In the genomic region with DNA sequence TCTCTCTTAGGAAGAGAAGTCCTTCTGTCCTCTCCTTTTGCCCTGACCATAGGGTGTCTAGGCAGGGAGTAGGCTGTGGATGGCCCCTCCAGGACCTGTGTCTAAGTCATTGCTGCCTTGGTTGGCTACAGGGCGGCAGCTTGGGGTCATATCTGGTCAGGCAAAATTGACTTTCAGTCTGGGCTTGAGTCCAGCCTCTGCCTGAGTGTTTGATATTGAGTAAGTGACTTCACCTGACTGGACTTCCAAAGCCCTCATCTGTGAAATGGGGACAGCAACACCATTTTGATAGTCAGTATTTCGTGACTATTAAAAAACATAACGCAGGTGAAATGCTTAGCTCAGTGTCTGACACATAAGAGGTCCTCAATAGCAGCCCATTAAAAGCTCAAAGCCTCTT, we compare ENCODE assay signal across 2 cellular contexts.
A peak's percentile ranks its signal among the peaks of the same experiment; 100 is the strongest.
TF ChIP-seq lines count a peak whose summit lies in the region.

No MANE protein-coding gene starts in this region.

TF ChIP-seq in HCT116, 20 proteins besides CTCF, POLR2A, EP300 and RAD21:
- TF ChIP-seq EZH2 (IDR thresholded peaks at IDR 0.05) (no peak), CEBPB (IDR thresholded peaks at IDR 0.05; ENCODE audit: low read depth) (0 out of 2 replicates have a peak, but pooled peaks have one; percentile 31)
TF ChIP-seq in HCT116: peak in this region for 1.

TF ChIP-seq in HepG2, 621 proteins besides CTCF, POLR2A, EP300 and RAD21 (continues in another document):
- TF ChIP-seq RXRB (CRISPR knock-in tag; IDR thresholded peaks at IDR 0.05; ENCODE audit: borderline replicate concordance) (peak; percentile 44; the same call in 1 of the 2 replicates), ESRRA (CRISPR knock-in tag; IDR thresholded peaks at IDR 0.05; ENCODE audit: low read depth) (no peak), NCOA2 (CRISPR knock-in tag; IDR thresholded peaks at IDR 0.05) (no peak), ZNF629 (CRISPR knock-in tag; conservative IDR thresholded peaks at IDR 0.05) (peak; percentile 96), NFRKB (IDR thresholded peaks at IDR 0.05) (no peak), ZFAT (CRISPR knock-in tag; conservative IDR thresholded peaks at IDR 0.05) (no peak), RCOR2 (CRISPR knock-in tag; IDR thresholded peaks at IDR 0.05) (0 out of 2 replicates have a peak, but pooled peaks have one; percentile 21), ZMYM3 (CRISPR knock-in tag; IDR thresholded peaks at IDR 0.05) (peak; percentile 66), ZNF343 (CRISPR knock-in tag; IDR thresholded peaks at IDR 0.05) (no peak), FOXO1 (CRISPR knock-in tag; IDR thresholded peaks at IDR 0.05) (no peak), ZNF749 (CRISPR knock-in tag; IDR thresholded peaks at IDR 0.05; ENCODE audit: borderline replicate concordance) (no peak), ZNF761 (CRISPR knock-in tag; conservative IDR thresholded peaks at IDR 0.05) (no peak), ZZZ3 (CRISPR knock-in tag; IDR thresholded peaks at IDR 0.05; ENCODE audit: borderline replicate concordance) (no peak), CEBPB (IDR thresholded peaks at IDR 0.05; ENCODE audit: borderline replicate concordance, low read depth, low read length) (peak; percentile 95), KDM1A (CRISPR knock-in tag; IDR thresholded peaks at IDR 0.05) (peak; percentile 77; the same call in 1 of the 2 replicates), DPF2 (CRISPR knock-in tag; IDR thresholded peaks at IDR 0.05; ENCODE audit: borderline replicate concordance, low read depth) (no peak), JARID2 (CRISPR knock-in tag; IDR thresholded peaks at IDR 0.05; ENCODE audit: insufficient replicate concordance) (no peak), ZNF30 (CRISPR knock-in tag; IDR thresholded peaks at IDR 0.05) (no peak), MAFG (CRISPR knock-in tag; IDR thresholded peaks at IDR 0.05) (no peak), RARA (CRISPR knock-in tag; IDR thresholded peaks at IDR 0.05) (0 out of 2 replicates have a peak, but pooled peaks have one; percentile 12), PHF5A (CRISPR knock-in tag; IDR thresholded peaks at IDR 0.05; ENCODE audit: low read depth, unreplicated experiment) (no peak), CBX5 (CRISPR knock-in tag; IDR thresholded peaks at IDR 0.05; ENCODE audit: borderline replicate concordance) (no peak), NCOR1 (IDR thresholded peaks at IDR 0.05; ENCODE audit: borderline replicate concordance, low read length) (no peak)
- TF ChIP-seq, protein P1, sequence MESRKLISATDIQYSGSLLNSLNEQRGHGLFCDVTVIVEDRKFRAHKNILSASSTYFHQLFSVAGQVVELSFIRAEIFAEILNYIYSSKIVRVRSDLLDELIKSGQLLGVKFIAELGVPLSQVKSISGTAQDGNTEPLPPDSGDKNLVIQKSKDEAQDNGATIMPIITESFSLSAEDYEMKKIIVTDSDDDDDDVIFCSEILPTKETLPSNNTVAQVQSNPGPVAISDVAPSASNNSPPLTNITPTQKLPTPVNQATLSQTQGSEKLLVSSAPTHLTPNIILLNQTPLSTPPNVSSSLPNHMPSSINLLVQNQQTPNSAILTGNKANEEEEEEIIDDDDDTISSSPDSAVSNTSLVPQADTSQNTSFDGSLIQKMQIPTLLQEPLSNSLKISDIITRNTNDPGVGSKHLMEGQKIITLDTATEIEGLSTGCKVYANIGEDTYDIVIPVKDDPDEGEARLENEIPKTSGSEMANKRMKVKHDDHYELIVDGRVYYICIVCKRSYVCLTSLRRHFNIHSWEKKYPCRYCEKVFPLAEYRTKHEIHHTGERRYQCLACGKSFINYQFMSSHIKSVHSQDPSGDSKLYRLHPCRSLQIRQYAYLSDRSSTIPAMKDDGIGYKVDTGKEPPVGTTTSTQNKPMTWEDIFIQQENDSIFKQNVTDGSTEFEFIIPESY (CRISPR knock-in tag; IDR thresholded peaks at IDR 0.05): no peak
- TF ChIP-seq, protein P2, sequence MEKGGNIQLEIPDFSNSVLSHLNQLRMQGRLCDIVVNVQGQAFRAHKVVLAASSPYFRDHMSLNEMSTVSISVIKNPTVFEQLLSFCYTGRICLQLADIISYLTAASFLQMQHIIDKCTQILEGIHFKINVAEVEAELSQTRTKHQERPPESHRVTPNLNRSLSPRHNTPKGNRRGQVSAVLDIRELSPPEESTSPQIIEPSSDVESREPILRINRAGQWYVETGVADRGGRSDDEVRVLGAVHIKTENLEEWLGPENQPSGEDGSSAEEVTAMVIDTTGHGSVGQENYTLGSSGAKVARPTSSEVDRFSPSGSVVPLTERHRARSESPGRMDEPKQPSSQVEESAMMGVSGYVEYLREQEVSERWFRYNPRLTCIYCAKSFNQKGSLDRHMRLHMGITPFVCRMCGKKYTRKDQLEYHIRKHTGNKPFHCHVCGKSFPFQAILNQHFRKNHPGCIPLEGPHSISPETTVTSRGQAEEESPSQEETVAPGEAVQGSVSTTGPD (CRISPR knock-in tag; IDR thresholded peaks at IDR 0.05): no peak
- TF ChIP-seq, protein P3, sequence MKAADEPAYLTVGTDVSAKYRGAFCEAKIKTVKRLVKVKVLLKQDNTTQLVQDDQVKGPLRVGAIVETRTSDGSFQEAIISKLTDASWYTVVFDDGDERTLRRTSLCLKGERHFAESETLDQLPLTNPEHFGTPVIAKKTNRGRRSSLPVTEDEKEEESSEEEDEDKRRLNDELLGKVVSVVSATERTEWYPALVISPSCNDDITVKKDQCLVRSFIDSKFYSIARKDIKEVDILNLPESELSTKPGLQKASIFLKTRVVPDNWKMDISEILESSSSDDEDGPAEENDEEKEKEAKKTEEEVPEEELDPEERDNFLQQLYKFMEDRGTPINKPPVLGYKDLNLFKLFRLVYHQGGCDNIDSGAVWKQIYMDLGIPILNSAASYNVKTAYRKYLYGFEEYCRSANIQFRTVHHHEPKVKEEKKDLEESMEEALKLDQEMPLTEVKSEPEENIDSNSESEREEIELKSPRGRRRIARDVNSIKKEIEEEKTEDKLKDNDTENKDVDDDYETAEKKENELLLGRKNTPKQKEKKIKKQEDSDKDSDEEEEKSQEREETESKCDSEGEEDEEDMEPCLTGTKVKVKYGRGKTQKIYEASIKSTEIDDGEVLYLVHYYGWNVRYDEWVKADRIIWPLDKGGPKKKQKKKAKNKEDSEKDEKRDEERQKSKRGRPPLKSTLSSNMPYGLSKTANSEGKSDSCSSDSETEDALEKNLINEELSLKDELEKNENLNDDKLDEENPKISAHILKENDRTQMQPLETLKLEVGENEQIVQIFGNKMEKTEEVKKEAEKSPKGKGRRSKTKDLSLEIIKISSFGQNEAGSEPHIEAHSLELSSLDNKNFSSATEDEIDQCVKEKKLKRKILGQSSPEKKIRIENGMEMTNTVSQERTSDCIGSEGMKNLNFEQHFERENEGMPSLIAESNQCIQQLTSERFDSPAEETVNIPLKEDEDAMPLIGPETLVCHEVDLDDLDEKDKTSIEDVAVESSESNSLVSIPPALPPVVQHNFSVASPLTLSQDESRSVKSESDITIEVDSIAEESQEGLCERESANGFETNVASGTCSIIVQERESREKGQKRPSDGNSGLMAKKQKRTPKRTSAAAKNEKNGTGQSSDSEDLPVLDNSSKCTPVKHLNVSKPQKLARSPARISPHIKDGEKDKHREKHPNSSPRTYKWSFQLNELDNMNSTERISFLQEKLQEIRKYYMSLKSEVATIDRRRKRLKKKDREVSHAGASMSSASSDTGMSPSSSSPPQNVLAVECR (CRISPR knock-in tag; IDR thresholded peaks at IDR 0.05; ENCODE audit: borderline replicate concordance): no peak
- TF ChIP-seq, protein P4, sequence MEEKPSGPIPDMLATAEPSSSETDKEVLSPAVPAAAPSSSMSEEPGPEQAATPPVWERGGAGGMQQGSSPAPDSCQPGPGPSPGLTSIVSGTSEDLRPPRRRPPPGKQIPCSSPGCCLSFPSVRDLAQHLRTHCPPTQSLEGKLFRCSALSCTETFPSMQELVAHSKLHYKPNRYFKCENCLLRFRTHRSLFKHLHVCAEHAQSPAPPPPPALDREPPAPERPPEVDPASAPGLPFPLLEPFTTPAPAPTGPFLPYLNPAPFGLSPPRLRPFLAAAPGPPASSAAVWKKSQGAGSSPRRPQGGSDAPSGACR (CRISPR knock-in tag; IDR thresholded peaks at IDR 0.05): no peak
- TF ChIP-seq, protein P5, sequence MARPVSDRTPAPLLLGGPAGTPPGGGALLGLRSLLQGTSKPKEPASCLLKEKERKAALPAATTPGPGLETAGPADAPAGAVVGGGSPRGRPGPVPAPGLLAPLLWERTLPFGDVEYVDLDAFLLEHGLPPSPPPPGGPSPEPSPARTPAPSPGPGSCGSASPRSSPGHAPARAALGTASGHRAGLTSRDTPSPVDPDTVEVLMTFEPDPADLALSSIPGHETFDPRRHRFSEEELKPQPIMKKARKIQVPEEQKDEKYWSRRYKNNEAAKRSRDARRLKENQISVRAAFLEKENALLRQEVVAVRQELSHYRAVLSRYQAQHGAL (CRISPR knock-in tag; IDR thresholded peaks at IDR 0.05; ENCODE audit: not compliant biosample characterization): no peak
- TF ChIP-seq, protein P6, sequence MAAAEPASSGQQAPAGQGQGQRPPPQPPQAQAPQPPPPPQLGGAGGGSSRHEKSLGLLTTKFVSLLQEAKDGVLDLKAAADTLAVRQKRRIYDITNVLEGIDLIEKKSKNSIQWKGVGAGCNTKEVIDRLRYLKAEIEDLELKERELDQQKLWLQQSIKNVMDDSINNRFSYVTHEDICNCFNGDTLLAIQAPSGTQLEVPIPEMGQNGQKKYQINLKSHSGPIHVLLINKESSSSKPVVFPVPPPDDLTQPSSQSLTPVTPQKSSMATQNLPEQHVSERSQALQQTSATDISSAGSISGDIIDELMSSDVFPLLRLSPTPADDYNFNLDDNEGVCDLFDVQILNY (CRISPR knock-in tag; conservative IDR thresholded peaks at IDR 0.05): no peak
- TF ChIP-seq, protein P7, sequence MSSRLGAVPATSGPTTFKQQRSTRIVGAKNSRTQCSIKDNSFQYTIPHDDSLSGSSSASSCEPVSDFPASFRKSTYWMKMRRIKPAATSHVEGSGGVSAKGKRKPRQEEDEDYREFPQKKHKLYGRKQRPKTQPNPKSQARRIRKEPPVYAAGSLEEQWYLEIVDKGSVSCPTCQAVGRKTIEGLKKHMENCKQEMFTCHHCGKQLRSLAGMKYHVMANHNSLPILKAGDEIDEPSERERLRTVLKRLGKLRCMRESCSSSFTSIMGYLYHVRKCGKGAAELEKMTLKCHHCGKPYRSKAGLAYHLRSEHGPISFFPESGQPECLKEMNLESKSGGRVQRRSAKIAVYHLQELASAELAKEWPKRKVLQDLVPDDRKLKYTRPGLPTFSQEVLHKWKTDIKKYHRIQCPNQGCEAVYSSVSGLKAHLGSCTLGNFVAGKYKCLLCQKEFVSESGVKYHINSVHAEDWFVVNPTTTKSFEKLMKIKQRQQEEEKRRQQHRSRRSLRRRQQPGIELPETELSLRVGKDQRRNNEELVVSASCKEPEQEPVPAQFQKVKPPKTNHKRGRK (CRISPR knock-in tag; IDR thresholded peaks at IDR 0.05): peak; percentile 7; the same call in 1 of the 2 replicates
- TF ChIP-seq, protein P8, sequence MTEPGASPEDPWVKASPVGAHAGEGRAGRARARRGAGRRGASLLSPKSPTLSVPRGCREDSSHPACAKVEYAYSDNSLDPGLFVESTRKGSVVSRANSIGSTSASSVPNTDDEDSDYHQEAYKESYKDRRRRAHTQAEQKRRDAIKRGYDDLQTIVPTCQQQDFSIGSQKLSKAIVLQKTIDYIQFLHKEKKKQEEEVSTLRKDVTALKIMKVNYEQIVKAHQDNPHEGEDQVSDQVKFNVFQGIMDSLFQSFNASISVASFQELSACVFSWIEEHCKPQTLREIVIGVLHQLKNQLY (CRISPR knock-in tag; IDR thresholded peaks at IDR 0.05): no peak
- TF ChIP-seq, protein P9, sequence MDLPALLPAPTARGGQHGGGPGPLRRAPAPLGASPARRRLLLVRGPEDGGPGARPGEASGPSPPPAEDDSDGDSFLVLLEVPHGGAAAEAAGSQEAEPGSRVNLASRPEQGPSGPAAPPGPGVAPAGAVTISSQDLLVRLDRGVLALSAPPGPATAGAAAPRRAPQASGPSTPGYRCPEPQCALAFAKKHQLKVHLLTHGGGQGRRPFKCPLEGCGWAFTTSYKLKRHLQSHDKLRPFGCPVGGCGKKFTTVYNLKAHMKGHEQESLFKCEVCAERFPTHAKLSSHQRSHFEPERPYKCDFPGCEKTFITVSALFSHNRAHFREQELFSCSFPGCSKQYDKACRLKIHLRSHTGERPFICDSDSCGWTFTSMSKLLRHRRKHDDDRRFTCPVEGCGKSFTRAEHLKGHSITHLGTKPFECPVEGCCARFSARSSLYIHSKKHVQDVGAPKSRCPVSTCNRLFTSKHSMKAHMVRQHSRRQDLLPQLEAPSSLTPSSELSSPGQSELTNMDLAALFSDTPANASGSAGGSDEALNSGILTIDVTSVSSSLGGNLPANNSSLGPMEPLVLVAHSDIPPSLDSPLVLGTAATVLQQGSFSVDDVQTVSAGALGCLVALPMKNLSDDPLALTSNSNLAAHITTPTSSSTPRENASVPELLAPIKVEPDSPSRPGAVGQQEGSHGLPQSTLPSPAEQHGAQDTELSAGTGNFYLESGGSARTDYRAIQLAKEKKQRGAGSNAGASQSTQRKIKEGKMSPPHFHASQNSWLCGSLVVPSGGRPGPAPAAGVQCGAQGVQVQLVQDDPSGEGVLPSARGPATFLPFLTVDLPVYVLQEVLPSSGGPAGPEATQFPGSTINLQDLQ (CRISPR knock-in tag; IDR thresholded peaks at IDR 0.05): no peak
- TF ChIP-seq, protein P10, sequence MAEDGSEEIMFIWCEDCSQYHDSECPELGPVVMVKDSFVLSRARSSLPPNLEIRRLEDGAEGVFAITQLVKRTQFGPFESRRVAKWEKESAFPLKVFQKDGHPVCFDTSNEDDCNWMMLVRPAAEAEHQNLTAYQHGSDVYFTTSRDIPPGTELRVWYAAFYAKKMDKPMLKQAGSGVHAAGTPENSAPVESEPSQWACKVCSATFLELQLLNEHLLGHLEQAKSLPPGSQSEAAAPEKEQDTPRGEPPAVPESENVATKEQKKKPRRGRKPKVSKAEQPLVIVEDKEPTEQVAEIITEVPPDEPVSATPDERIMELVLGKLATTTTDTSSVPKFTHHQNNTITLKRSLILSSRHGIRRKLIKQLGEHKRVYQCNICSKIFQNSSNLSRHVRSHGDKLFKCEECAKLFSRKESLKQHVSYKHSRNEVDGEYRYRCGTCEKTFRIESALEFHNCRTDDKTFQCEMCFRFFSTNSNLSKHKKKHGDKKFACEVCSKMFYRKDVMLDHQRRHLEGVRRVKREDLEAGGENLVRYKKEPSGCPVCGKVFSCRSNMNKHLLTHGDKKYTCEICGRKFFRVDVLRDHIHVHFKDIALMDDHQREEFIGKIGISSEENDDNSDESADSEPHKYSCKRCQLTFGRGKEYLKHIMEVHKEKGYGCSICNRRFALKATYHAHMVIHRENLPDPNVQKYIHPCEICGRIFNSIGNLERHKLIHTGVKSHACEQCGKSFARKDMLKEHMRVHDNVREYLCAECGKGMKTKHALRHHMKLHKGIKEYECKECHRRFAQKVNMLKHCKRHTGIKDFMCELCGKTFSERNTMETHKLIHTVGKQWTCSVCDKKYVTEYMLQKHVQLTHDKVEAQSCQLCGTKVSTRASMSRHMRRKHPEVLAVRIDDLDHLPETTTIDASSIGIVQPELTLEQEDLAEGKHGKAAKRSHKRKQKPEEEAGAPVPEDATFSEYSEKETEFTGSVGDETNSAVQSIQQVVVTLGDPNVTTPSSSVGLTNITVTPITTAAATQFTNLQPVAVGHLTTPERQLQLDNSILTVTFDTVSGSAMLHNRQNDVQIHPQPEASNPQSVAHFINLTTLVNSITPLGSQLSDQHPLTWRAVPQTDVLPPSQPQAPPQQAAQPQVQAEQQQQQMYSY (CRISPR knock-in tag; IDR thresholded peaks at IDR 0.05): no peak
